Comparison of ENCODE assay signal across 1 cellular context in the genomic region with DNA sequence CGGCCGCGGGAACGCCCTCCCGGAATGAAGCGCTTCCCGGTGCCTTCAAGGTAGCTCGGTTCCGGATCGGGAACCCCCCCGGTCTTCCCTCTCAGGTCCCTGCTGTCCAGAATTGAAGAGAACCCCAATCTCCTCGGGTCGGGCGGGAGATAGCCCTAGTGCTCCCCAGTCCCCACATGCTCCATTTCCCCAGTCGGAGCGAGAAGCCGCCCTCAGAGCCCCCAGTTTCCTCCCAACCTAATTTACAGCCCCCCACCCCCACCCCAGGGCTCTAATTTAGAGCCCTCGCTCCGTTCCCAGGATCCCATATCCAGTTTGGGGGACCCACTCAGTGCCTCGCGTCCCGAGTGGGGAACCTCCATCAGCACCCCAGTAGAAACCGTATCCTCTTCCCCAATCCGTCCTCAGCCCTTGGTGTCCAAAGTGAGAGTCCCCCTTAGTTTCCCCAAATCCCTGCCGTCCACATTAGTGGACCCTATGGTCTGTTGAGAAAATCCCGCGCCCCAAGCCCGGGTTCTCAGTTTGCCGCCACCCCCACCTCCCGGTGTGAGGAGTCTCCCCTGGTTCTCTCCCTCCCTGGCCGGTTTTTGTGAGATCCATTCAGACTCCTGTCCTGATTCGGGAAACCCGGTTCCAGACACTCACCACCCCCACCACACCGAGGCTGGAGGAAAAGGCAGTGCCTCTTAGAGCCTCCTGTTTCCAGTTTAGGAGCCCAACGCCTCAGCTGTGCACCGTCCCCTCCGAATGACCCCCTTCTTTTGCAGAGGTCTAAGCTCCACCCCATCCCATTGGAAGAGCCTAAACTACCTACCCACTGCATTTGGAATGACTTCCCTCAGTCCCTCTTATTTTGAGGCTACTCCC.
TF ChIP-seq lines count a peak whose summit lies in the region.

No MANE protein-coding gene starts in this region.

TF ChIP-seq in H1, 55 proteins besides CTCF, POLR2A, EP300 and RAD21:
- no peak for TF ChIP-seq FOSL1 (IDR thresholded peaks at IDR 0.05; ENCODE audit: insufficient read depth, low read depth, low read length)
- TF ChIP-seq, protein P1, sequence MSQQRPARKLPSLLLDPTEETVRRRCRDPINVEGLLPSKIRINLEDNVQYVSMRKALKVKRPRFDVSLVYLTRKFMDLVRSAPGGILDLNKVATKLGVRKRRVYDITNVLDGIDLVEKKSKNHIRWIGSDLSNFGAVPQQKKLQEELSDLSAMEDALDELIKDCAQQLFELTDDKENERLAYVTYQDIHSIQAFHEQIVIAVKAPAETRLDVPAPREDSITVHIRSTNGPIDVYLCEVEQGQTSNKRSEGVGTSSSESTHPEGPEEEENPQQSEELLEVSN (IDR thresholded peaks at IDR 0.05), result no peak
- TF ChIP-seq, protein P2, sequence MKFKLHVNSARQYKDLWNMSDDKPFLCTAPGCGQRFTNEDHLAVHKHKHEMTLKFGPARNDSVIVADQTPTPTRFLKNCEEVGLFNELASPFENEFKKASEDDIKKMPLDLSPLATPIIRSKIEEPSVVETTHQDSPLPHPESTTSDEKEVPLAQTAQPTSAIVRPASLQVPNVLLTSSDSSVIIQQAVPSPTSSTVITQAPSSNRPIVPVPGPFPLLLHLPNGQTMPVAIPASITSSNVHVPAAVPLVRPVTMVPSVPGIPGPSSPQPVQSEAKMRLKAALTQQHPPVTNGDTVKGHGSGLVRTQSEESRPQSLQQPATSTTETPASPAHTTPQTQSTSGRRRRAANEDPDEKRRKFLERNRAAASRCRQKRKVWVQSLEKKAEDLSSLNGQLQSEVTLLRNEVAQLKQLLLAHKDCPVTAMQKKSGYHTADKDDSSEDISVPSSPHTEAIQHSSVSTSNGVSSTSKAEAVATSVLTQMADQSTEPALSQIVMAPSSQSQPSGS (IDR thresholded peaks at IDR 0.05; ENCODE audit: low read length), result no peak
- TF ChIP-seq BACH1 (IDR thresholded peaks at IDR 0.05; ENCODE audit: low read length), result no peak; the same call in 1 of the 2 replicates
- TF ChIP-seq, protein P3, sequence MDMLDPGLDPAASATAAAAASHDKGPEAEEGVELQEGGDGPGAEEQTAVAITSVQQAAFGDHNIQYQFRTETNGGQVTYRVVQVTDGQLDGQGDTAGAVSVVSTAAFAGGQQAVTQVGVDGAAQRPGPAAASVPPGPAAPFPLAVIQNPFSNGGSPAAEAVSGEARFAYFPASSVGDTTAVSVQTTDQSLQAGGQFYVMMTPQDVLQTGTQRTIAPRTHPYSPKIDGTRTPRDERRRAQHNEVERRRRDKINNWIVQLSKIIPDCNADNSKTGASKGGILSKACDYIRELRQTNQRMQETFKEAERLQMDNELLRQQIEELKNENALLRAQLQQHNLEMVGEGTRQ (IDR thresholded peaks at IDR 0.05; ENCODE audit: low read length), result no peak
- TF ChIP-seq, protein P4, sequence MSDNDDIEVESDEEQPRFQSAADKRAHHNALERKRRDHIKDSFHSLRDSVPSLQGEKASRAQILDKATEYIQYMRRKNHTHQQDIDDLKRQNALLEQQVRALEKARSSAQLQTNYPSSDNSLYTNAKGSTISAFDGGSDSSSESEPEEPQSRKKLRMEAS (IDR thresholded peaks at IDR 0.05), result no peak
- TF ChIP-seq HDAC6 (IDR thresholded peaks at IDR 0.05; ENCODE audit: low read depth, low read length), result no peak
- TF ChIP-seq TAF7 (optimal IDR thresholded peaks at IDR 0.05; ENCODE audit: borderline replicate concordance, low read depth, low read length), result no peak
- no peak for TF ChIP-seq POU5F1 (IDR thresholded peaks at IDR 0.05; ENCODE audit: low read depth, low read length)
- no peak for TF ChIP-seq SAP30 (IDR thresholded peaks at IDR 0.05; ENCODE audit: insufficient read depth, insufficient replicate concordance, low read length)
